12 cellular contexts compared by ENCODE assay signal in the genomic region with DNA sequence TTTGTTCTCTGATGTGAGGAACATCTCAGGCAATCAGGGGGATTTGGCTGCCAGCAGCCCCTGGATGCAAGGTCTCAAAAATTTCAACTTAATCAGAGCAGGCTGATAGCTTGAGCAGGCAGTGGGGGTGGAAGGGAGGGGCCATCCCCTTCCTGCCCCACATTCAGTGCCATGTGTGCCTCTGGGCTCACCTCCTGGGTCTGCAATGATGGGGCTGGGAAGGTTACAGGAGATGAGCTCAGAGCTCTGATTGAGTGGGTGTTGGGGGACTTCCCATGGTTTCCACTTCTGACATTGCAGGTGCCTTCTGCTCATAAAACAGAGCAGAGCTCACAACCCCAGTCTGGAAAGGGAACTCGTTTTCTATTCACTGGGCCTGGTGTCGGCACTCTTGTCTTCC. TPM values are rescaled to one million over a fixed set of nuclear protein-coding genes. Genes with fewer than 3 reads are reported as not detected.
DNase-seq lines count a peak whose midpoint lies in the region; ATAC-seq and TF ChIP-seq lines count a peak whose summit lies in the region.
"Had no signal": no experiment of that assay in that cellular context is flagged by ENCODE, and none has a peak within 500 bp of the region (broad histone marks: within the 10 kb centered on the region; RNA-seq: fewer than 3 reads in every experiment).

No MANE protein-coding gene starts in this region.

- no peaks in the 10 kb centered on the region for H3K4me1 ChIP-seq in prostate gland (replicated peaks)
- no peaks in the 10 kb centered on the region for H3K4me1 ChIP-seq in upper lobe of right lung

- no peaks in the 10 kb centered on the region for H3K36me3 Mint-ChIP-seq in activated T-cell treated with anti-CD3 and anti-CD28 coated beads, Interleukin-2, amount 50 U/mL, for 72 hours (ENCODE audit: insufficient read depth in 2 of 2)
- peaks cover 7% of the 10 kb centered on the region for H3K36me3 Mint-ChIP-seq in effector memory CD8-positive, alpha-beta T cell (ENCODE audit: insufficient read depth)

- peak overlapping the region; percentile 70 for H3K27ac Mint-ChIP-seq in activated T-cell treated with anti-CD3 and anti-CD28 coated beads, Interleukin-2, amount 50 U/mL, for 72 hours
- no peak overlapping the region for H3K27ac Mint-ChIP-seq in effector memory CD8-positive, alpha-beta T cell

- intact Hi-C loops in prostate gland (cut with DNase I) (no loop called here), upper lobe of right lung (cut with DNase I) (no loop called here)

- H3K4me1 Mint-ChIP-seq in activated T-cell treated with anti-CD3 and anti-CD28 coated beads, Interleukin-2, amount 50 U/mL, for 72 hours (ENCODE audit: low read depth) = peaks cover 20% of the 10 kb centered on the region
- no peaks in the 10 kb centered on the region for H3K4me1 Mint-ChIP-seq in effector memory CD8-positive, alpha-beta T cell (ENCODE audit: low read depth in 2 of 2)

- H3K9me3 Mint-ChIP-seq in activated T-cell treated with anti-CD3 and anti-CD28 coated beads, Interleukin-2, amount 50 U/mL, for 72 hours = no peaks in the 10 kb centered on the region
- no peaks in the 10 kb centered on the region for H3K9me3 Mint-ChIP-seq in effector memory CD8-positive, alpha-beta T cell

- ATAC-seq in HG02885 (IDR thresholded peaks at IDR 0.05; ENCODE audit: poor library complexity, unreplicated experiment) (peak; percentile 62), upper lobe of right lung (no peak)
- peak; percentile 100 for ATAC-seq in activated T-cell treated with anti-CD3 and anti-CD28 coated beads, Interleukin-2, amount 50 U/mL, for 72 hours (replicated peaks in 1 of 2)
- ATAC-seq in effector memory CD8-positive, alpha-beta T cell (replicated peaks) = no peak

- H3K27ac ChIP-seq in prostate gland = no peak overlapping the region
- H3K27ac ChIP-seq in upper lobe of right lung = no peak overlapping the region

- H3K4me3 ChIP-seq in GM12865 (ENCODE audit: low read depth, low read length) = no peak overlapping the region
- H3K4me3 ChIP-seq in prostate gland = no peak overlapping the region
- H3K4me3 ChIP-seq in upper lobe of right lung = no peak overlapping the region

- no peak for TF ChIP-seq CTCF in GM12865 (IDR thresholded peaks at IDR 0.05; ENCODE audit: insufficient read depth, low read depth, low read length, missing control alignments)
- no peak for TF ChIP-seq CTCF in prostate gland (IDR thresholded peaks at IDR 0.05)
- no peak for TF ChIP-seq CTCF in upper lobe of right lung (IDR thresholded peaks at IDR 0.05)

- DNase-seq in GM12865 (ENCODE audit: low read depth) (peak; percentile 50), pons (ENCODE audit: low spot score) (no peak), prostate gland (ENCODE audit: low spot score) (no peak), upper lobe of right lung (no peak)
- DNase-seq in activated T-cell treated with anti-CD3 and anti-CD28 coated beads, Interleukin-2, amount 50 U/mL, for 72 hours = peak; percentile 79 to 80
- DNase-seq in stimulated activated CD4-positive, alpha-beta T cell treated with anti-CD3 and anti-CD28 coated beads, Interleukin-1b, Interleukin-23, amount 100 ng/mL, for 48 hours = peak; percentile 84
- DNase-seq in effector memory CD8-positive, alpha-beta T cell = no peak
- DNase-seq: aorta, NCI-H187, SHP77 treated with DMSO at 0.1 percent for 48 hours had no signal

- TF ChIP-seq POLR2A in prostate gland (IDR thresholded peaks at IDR 0.05) = no peak

- 57% methylated on average over 2 of the region's 2 CpGs for WGBS in prostate gland

- H3K9me3 ChIP-seq in prostate gland (no peaks in the 10 kb centered on the region), upper lobe of right lung (no peaks in the 10 kb centered on the region)

- no peaks in the 10 kb centered on the region for H3K27me3 Mint-ChIP-seq in activated T-cell treated with anti-CD3 and anti-CD28 coated beads, Interleukin-2, amount 50 U/mL, for 72 hours (ENCODE audit: low read depth)
- H3K27me3 Mint-ChIP-seq in effector memory CD8-positive, alpha-beta T cell = no peaks in the 10 kb centered on the region

- H3K4me3 Mint-ChIP-seq in activated T-cell treated with anti-CD3 and anti-CD28 coated beads, Interleukin-2, amount 50 U/mL, for 72 hours = peak overlapping the region; percentile 43 to 50
- no peak overlapping the region for H3K4me3 Mint-ChIP-seq in effector memory CD8-positive, alpha-beta T cell

- H3K36me3 ChIP-seq in prostate gland (no peaks in the 10 kb centered on the region), upper lobe of right lung (peaks cover under 1% of the 10 kb centered on the region)

- H3K27me3 ChIP-seq in prostate gland (replicated peaks; ENCODE audit: insufficient read depth) (no peaks in the 10 kb centered on the region), upper lobe of right lung (no peaks in the 10 kb centered on the region)

RNA-seq across cellular contexts. Expression of a gene that starts 37.0 kb away (rescaled TPM):
- total RNA-seq in activated T-cell treated with anti-CD3 and anti-CD28 coated beads, Interleukin-2, amount 50 U/mL, for 72 hours = 10 to 100 TPM; 25.4 to 31.9 TPM
- 10 to 100 TPM; 13.0 to 17.0 TPM for total RNA-seq in prostate gland
- 8.3 TPM for total RNA-seq in upper lobe of right lung

RNA-seq across cellular contexts. Expression of a gene that starts 38.4 kb away (rescaled TPM):
- total RNA-seq in activated T-cell treated with anti-CD3 and anti-CD28 coated beads, Interleukin-2, amount 50 U/mL, for 72 hours = under 1 TPM in 1 of 2 donors, not detected in 1; 0.05 TPM
- total RNA-seq in prostate gland = 10 to 100 TPM in 1 of 2 donors, under 1 TPM in 1; 0.82 to 27.8 TPM
- 1.1 TPM for total RNA-seq in upper lobe of right lung

RNA-seq across cellular contexts. Expression of a gene that starts 46.2 kb away (rescaled TPM):
- not detected for total RNA-seq in activated T-cell treated with anti-CD3 and anti-CD28 coated beads, Interleukin-2, amount 50 U/mL, for 72 hours
- total RNA-seq in prostate gland = not detected
- not detected for total RNA-seq in upper lobe of right lung
- total RNA-seq: aorta, mesenteric fat pad had no signal

RNA-seq across cellular contexts. Expression of a gene that starts 54.8 kb away (rescaled TPM):
- not detected for total RNA-seq in activated T-cell treated with anti-CD3 and anti-CD28 coated beads, Interleukin-2, amount 50 U/mL, for 72 hours
- total RNA-seq in prostate gland (not detected), upper lobe of right lung (21.6 TPM)

Comparison
In these comparisons a context has a peak if more than half of its experiments do, and no peak if none do; other contexts are left out.
1. DNase-seq: peak in GM12865 (single experiment), activated T-cell treated with anti-CD3 and anti-CD28 coated beads, Interleukin-2, amount 50 U/mL, for 72 hours (2 of 2) and stimulated activated CD4-positive, alpha-beta T cell treated with anti-CD3 and anti-CD28 coated beads, Interleukin-1b, Interleukin-23, amount 100 ng/mL, for 48 hours (single experiment); none in pons (single experiment), effector memory CD8-positive, alpha-beta T cell (0 of 3), prostate gland (single experiment) and upper lobe of right lung (single experiment).
2. ATAC-seq: peak in HG02885 (single experiment) and activated T-cell treated with anti-CD3 and anti-CD28 coated beads, Interleukin-2, amount 50 U/mL, for 72 hours (2 of 2); none in effector memory CD8-positive, alpha-beta T cell (single experiment) and upper lobe of right lung (single experiment).
3. H3K4me3 Mint-ChIP-seq: peak in activated T-cell treated with anti-CD3 and anti-CD28 coated beads, Interleukin-2, amount 50 U/mL, for 72 hours (2 of 2); none in effector memory CD8-positive, alpha-beta T cell (0 of 2).